In the genomic region with DNA sequence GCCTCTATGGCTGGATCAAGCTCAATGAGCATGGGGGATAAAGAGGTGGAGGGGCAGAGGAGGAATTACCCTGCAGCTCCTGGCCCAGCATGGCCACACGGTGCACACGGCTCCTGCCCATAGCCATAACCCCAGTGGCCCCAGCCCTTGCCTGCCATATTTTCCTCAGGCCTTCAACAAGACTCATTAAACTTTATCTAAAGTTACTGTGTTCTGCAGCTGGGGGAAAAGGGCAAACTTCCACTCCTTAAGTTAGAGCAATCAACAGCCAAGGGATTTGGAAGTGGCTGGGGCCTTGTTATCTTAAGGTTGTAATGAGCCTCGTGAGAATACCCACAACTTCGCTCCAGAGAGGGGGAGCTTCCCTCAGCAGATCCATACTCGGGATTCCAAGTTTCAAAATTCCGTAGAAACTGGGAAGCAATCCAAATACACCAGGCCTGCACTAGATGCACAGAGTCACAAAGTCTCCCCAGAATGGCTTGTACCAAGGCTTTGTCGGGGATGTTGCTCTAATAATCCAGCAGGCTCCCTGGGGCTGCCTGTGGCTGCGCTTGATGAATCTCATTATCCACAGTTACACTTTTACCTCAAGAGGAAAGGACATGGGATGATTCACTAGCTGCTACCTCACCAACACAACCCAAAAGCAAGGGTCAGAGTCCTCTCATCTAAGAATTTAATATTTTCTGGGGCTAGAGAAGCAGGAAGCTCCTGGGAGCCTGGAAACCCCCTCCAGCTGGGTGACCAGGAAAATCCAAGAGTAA, we compare ENCODE assay signal across 21 cellular contexts. TPM values are rescaled to one million over a fixed set of nuclear protein-coding genes. Genes with fewer than 3 reads are reported as not detected.
DNase-seq lines count a peak whose midpoint lies in the region; ATAC-seq and TF ChIP-seq lines count a peak whose summit lies in the region.
"Had no signal": no experiment of that assay in that cellular context is flagged by ENCODE, and none has a peak within 500 bp of the region (broad histone marks: within the 10 kb centered on the region; RNA-seq: fewer than 3 reads in every experiment).

No MANE protein-coding gene starts in this region.

- H3K27ac ChIP-seq in left ventricle myocardium inferior (replicated peaks) = no peak overlapping the region
- H3K27ac ChIP-seq in mesodermal cell (ENCODE audit: low read depth, low read length, severe bottlenecking) = peak overlapping the region; percentile 32
- H3K27ac ChIP-seq in prostate gland = no peak overlapping the region
- H3K27ac ChIP-seq in psoas muscle = no peak overlapping the region
- H3K27ac ChIP-seq: adrenal gland, dorsolateral prefrontal cortex, foreskin keratinocyte, HL-60 had no signal

- H3K36me3 ChIP-seq in left ventricle myocardium inferior (no peaks in the 10 kb centered on the region), mesodermal cell (ENCODE audit: control insufficient read depth, insufficient read depth, low read length) (no peaks in the 10 kb centered on the region), prostate gland (no peaks in the 10 kb centered on the region), psoas muscle (ENCODE audit: insufficient read depth in 1 of 2, low read depth in 1 of 2) (no peaks in the 10 kb centered on the region)
- H3K36me3 ChIP-seq: adrenal gland had no signal

- intact Hi-C loops in Right ventricle myocardium superior (cut with DNase I) (loop anchor here (10.0 kb wide), 1 partner anchor 158 kb away; a partner anchor contains a TSS), left ventricle myocardium inferior (cut with micrococcal nuclease) (loop anchor here (5.0 kb wide), 1 partner anchor 160 kb away; a partner anchor contains a TSS), prostate gland (cut with DNase I) (loop anchor here (10.0 kb wide), 1 partner anchor 168 kb away; a partner anchor contains a TSS), psoas muscle (cut with DNase I) (loop anchor here in 1 of 2 donors (10.0 kb wide), 1 partner anchor 198 kb away; no protein-coding TSS in a partner anchor)

- H3K4me1 ChIP-seq in left ventricle myocardium inferior (peaks cover 8% of the 10 kb centered on the region), mesodermal cell (ENCODE audit: control insufficient read depth, insufficient read depth, low read length, poor library complexity, severe bottlenecking) (peaks cover 14% of the 10 kb centered on the region), prostate gland (replicated peaks) (no peaks in the 10 kb centered on the region), psoas muscle (no peaks in the 10 kb centered on the region)
- H3K4me1 ChIP-seq: adrenal gland, foreskin keratinocyte had no signal

- no peak for DNase-seq in Right ventricle myocardium superior
- DNase-seq in left ventricle myocardium inferior = no peak
- DNase-seq in dermis blood vessel endothelial cell = peak; percentile 42
- DNase-seq in prostate gland (ENCODE audit: low spot score) = no peak
- no peak for DNase-seq in psoas muscle
- DNase-seq in NOMO-1 (lab: John Stamatoyannopoulos, UW; ENCODE audit: unreplicated experiment in 2 of 2) = no peak
- DNase-seq: 8988T; activated CD4-positive, alpha-beta T cell treated with anti-CD3 and anti-CD28 coated beads, Interleukin-2, amount 10 ng/mL, durations not matched to agents 24 days and 14 days; activated T-cell treated with anti-CD3 and anti-CD28 coated beads, Interleukin-2, amount 50 U/mL, for 48 hours; adrenal gland; COR-L47; dorsolateral prefrontal cortex; H9; NCI-H1694 treated with DMSO at 0.1 percent for 48 hours; stimulated activated naive CD4-positive, alpha-beta T cell treated with Interleukin-2 at 50 U/mL for 16 hours; T-helper 9 cell had no signal

- no peaks in the 10 kb centered on the region for H3K27me3 ChIP-seq in left ventricle myocardium inferior (ENCODE audit: low read depth)
- H3K27me3 ChIP-seq in prostate gland (replicated peaks; ENCODE audit: insufficient read depth) = no peaks in the 10 kb centered on the region
- no peaks in the 10 kb centered on the region for H3K27me3 ChIP-seq in psoas muscle (ENCODE audit: insufficient read depth in 3 of 3, low read length in 2 of 3)
- H3K27me3 ChIP-seq: adrenal gland, dorsolateral prefrontal cortex, foreskin keratinocyte had no signal

- TF ChIP-seq CTCF in left ventricle myocardium inferior (IDR thresholded peaks at IDR 0.05; ENCODE audit: borderline replicate concordance) (no peak), prostate gland (IDR thresholded peaks at IDR 0.05) (no peak), psoas muscle (IDR thresholded peaks at IDR 0.05) (no peak)

- no peaks in the 10 kb centered on the region for H3K9me3 ChIP-seq in left ventricle myocardium inferior (replicated peaks)
- H3K9me3 ChIP-seq in mesodermal cell (ENCODE audit: control insufficient read depth, low read length) = no peaks in the 10 kb centered on the region
- H3K9me3 ChIP-seq in prostate gland = no peaks in the 10 kb centered on the region
- H3K9me3 ChIP-seq in psoas muscle = no peaks in the 10 kb centered on the region
- H3K9me3 ChIP-seq: adrenal gland had no signal

- TF ChIP-seq POLR2A in prostate gland (IDR thresholded peaks at IDR 0.05) = no peak

- H3K4me3 ChIP-seq in left ventricle myocardium inferior (no peak overlapping the region), mesodermal cell (ENCODE audit: extremely low read depth, insufficient read depth, low read length, poor library complexity, severe bottlenecking) (no peak overlapping the region), prostate gland (no peak overlapping the region), psoas muscle (no peak overlapping the region)
- H3K4me3 ChIP-seq: adrenal gland, dorsolateral prefrontal cortex had no signal

- peak; percentile 62 for ATAC-seq in Right ventricle myocardium superior (ENCODE audit: poor library complexity)
- ATAC-seq in HG02970 (IDR thresholded peaks at IDR 0.05; ENCODE audit: low FRiP score, unreplicated experiment) = no peak
- no peak for ATAC-seq in psoas muscle
- ATAC-seq: foreskin keratinocyte had no signal

- WGBS in mesodermal cell (ENCODE audit: insufficient coverage in 2 of 2), 2 experiments = 85 to 93% methylated on average over 3 to 6 of the region's 8 CpGs
- 71% methylated on average over 8 of the region's 8 CpGs for WGBS in prostate gland
- WGBS in psoas muscle, 3 donors = 51 to 58% (median 55%) methylated on average over 8 of the region's 8 CpGs

RNA-seq across cellular contexts. Expression of a gene that starts 13.0 kb away (rescaled TPM):
- total RNA-seq in Right ventricle myocardium superior (not detected), left ventricle myocardium inferior (not detected), dermis blood vessel endothelial cell (not detected in 2 replicates), prostate gland (not detected), psoas muscle (not detected)
- polyA plus RNA-seq in mesodermal cell (2013, experiment 1 of 2) = not detected
- polyA plus RNA-seq in mesodermal cell (2013, experiment 2 of 2) = not detected
- polyA plus RNA-seq in psoas muscle = not detected
- total RNA-seq: activated CD4-positive, alpha-beta T cell treated with anti-CD3 and anti-CD28 coated beads, Interleukin-2, amount 10 ng/mL, durations not matched to agents 24 days and 14 days; adrenal gland; foreskin keratinocyte; H9; myocyte had no signal
- polyA plus RNA-seq: adrenal gland, foreskin keratinocyte had no signal

RNA-seq across cellular contexts. Expression of a gene that starts 59.0 kb away (rescaled TPM):
- total RNA-seq in Right ventricle myocardium superior (19.7 TPM), left ventricle myocardium inferior (23.2 TPM), dermis blood vessel endothelial cell (14.3 and 19.3 TPM in 2 replicates), prostate gland (100 to 1,000 TPM in 1 of 2 donors, 10 to 100 TPM in 1; 25.9 to 116 TPM), psoas muscle (10 to 100 TPM; 15.6 to 37.2 (median 25.4) TPM)
- 22.8 TPM for polyA plus RNA-seq in mesodermal cell (2013, experiment 1 of 2)
- polyA plus RNA-seq in mesodermal cell (2013, experiment 2 of 2) = 20.2 TPM
- polyA plus RNA-seq in psoas muscle = 10 to 100 TPM in 2 of 3 donors, 1 to 10 TPM in 1; 6.1 to 64.0 (median 26.4) TPM
